9 cellular contexts compared by ENCODE assay signal in genomic region chr1:234768569-234769283, GRCh38.
DNase-seq lines count a peak whose midpoint lies in the region; ATAC-seq and TF ChIP-seq lines count a peak whose summit lies in the region.
"Had no signal": no experiment of that assay in that cellular context is flagged by ENCODE, and none has a peak within 500 bp of the region (broad histone marks: within the 10 kb centered on the region; RNA-seq: fewer than 3 reads in every experiment).

No MANE protein-coding gene starts in this region.

- peak overlapping the region; percentile 95 for H3K27ac Mint-ChIP-seq in activated naive CD8-positive, alpha-beta T cell treated with anti-CD3 and anti-CD28 coated beads for 36 hours

- H3K36me3 Mint-ChIP-seq in activated naive CD8-positive, alpha-beta T cell treated with anti-CD3 and anti-CD28 coated beads for 36 hours, result peaks cover 6% of the 10 kb centered on the region

- ATAC-seq in HG02610 (IDR thresholded peaks at IDR 0.05; ENCODE audit: unreplicated experiment), result no peak

- POLR2A ChIA-PET in GM10248 (lab: Yijun Ruan, JAX), result no interaction called here

- H3K4me1 Mint-ChIP-seq in activated naive CD8-positive, alpha-beta T cell treated with anti-CD3 and anti-CD28 coated beads for 36 hours, result peaks cover 70% of the 10 kb centered on the region

- H3K27me3 Mint-ChIP-seq in activated naive CD8-positive, alpha-beta T cell treated with anti-CD3 and anti-CD28 coated beads for 36 hours, result no peaks in the 10 kb centered on the region

- no peak for TF ChIP-seq CTCF in GM10248 (IDR thresholded peaks at IDR 0.05; ENCODE audit: control extremely low read depth, extremely low read depth, low read depth, missing control alignments)

- DNase-seq in GM10248 (ENCODE audit: extremely low spot score) (peak; percentile 43), islet precursor cell (no peak), cerebellum (ENCODE audit: low spot score) (no peak), NCI-H128 (lab: John Stamatoyannopoulos, UW; ENCODE audit: unreplicated experiment) (no peak)
- peak; percentile 68 to 76 for DNase-seq in activated CD4-positive, alpha-beta T cell treated with anti-CD3 and anti-CD28 coated beads for 4 hours
- peak; percentile 79 for DNase-seq in activated naive CD8-positive, alpha-beta T cell treated with anti-CD3 and anti-CD28 coated beads for 36 hours
- DNase-seq in stimulated activated CD4-positive, alpha-beta T cell treated with anti-CD3 and anti-CD28 coated beads, Interleukin-2, amount 100 ng/mL, for 24 hours, result peak; percentile 60 to 65
- DNase-seq: thyroid gland had no signal

- CTCF ChIA-PET in GM10248 (lab: Yijun Ruan, JAX), result interaction anchor here (0.8 to 2.0 kb wide), 4 partner anchors 8 to 111 kb away, joined by 3 to 5 read pairs (median 3); no protein-coding TSS in a partner anchor

- H3K4me3 Mint-ChIP-seq in activated naive CD8-positive, alpha-beta T cell treated with anti-CD3 and anti-CD28 coated beads for 36 hours, result peak overlapping the region; percentile 74

- H3K9me3 Mint-ChIP-seq in activated naive CD8-positive, alpha-beta T cell treated with anti-CD3 and anti-CD28 coated beads for 36 hours, result peaks cover 2% of the 10 kb centered on the region

Comparison
In these comparisons a context has a peak if more than half of its experiments do, and no peak if none do; other contexts are left out.
1. DNase-seq: peak in GM10248 (single experiment), activated CD4-positive, alpha-beta T cell treated with anti-CD3 and anti-CD28 coated beads for 4 hours (2 of 2), activated naive CD8-positive, alpha-beta T cell treated with anti-CD3 and anti-CD28 coated beads for 36 hours (single experiment) and stimulated activated CD4-positive, alpha-beta T cell treated with anti-CD3 and anti-CD28 coated beads, Interleukin-2, amount 100 ng/mL, for 24 hours (2 of 2); none in islet precursor cell (single experiment), cerebellum (single experiment) and NCI-H128 (single experiment).